Comparison of ENCODE assay signal across 18 cellular contexts in genomic region chr1:82994866-82995370, GRCh38.
"Had no signal": no experiment of that assay in that cellular context is flagged by ENCODE, and none has a peak within 500 bp of the region (broad histone marks: within the 10 kb centered on the region; RNA-seq: fewer than 3 reads in every experiment).

No MANE protein-coding gene starts in this region.

- ATAC-seq: activated CD8-positive, alpha-beta T cell treated with anti-CD3 and anti-CD28 coated beads, Interleukin-2, amount 10 ng/mL, durations not matched to agents 7 days and 5 days; body of pancreas; gastroesophageal sphincter; left lobe of liver; stimulated activated effector memory CD8-positive, alpha-beta T cell treated with anti-CD3 and anti-CD28 coated beads, Interleukin-12 subunit alpha, Interleukin-12 subunit beta, amount 100 ng/mL, for 72 hours had no signal

- H3K27me3 ChIP-seq: body of pancreas, gastroesophageal sphincter, ovary, sigmoid colon, tibial artery had no signal

- H3K27ac ChIP-seq: body of pancreas, gastroesophageal sphincter, ovary, sigmoid colon, tibial artery had no signal

- H3K4me1 ChIP-seq: body of pancreas had no signal

- H3K4me3 ChIP-seq: body of pancreas, gastroesophageal sphincter, ovary, sigmoid colon, tibial artery had no signal

- DNase-seq: activated CD4-positive, alpha-beta T cell treated with anti-CD3 and anti-CD28 coated beads for 48 hours; activated CD8-positive, alpha-beta memory T cell treated with anti-CD3 and anti-CD28 coated beads, Interleukin-2, amount 50 U/mL, for 4 hours; activated CD8-positive, alpha-beta T cell treated with anti-CD3 and anti-CD28 coated beads, Interleukin-2, amount 10 ng/mL, durations not matched to agents 7 days and 5 days; activated effector memory CD4-positive, alpha-beta T cell treated with anti-CD3 and anti-CD28 coated beads, Interleukin-2, amount 50 U/mL, for 16 hours; activated T-cell treated with anti-CD3 and anti-CD28 coated beads, Interleukin-2, amount 50 U/mL, for 48 hours; central memory CD4-positive, alpha-beta T cell; cortex of kidney; effector CD4-positive, alpha-beta T cell; islet precursor cell; mammary epithelial cell; naive B cell; ovary; sigmoid colon; tibial artery had no signal

- H3K36me3 ChIP-seq: gastroesophageal sphincter, ovary, sigmoid colon, tibial artery had no signal

- H3K9me3 ChIP-seq: body of pancreas, gastroesophageal sphincter, ovary, sigmoid colon, tibial artery had no signal
